In genomic region chr20:57350726-57351041, GRCh38 we compare ENCODE assay signal across 9 cellular contexts. TPM values are rescaled to one million over a fixed set of nuclear protein-coding genes. Genes with fewer than 3 reads are reported as not detected.
DNase-seq lines count a peak whose midpoint lies in the region; ATAC-seq, FAIRE-seq and TF ChIP-seq lines count a peak whose summit lies in the region.
"Not testable (repeated sequence)": the region's sequence is repeated elsewhere in the genome, so short reads cannot be mapped to it uniquely, and the experiment has no call there.
"Had no signal": no experiment of that assay in that cellular context is flagged by ENCODE, and none has a peak within 500 bp of the region (broad histone marks: within the 10 kb centered on the region; RNA-seq: fewer than 3 reads in every experiment).

No MANE protein-coding gene starts in this region.

- H3K4me3 ChIP-seq in fibroblast of lung (replicated peaks in 1 of 4; ENCODE audit: control extremely low read depth in 1 of 4, insufficient read depth in 1 of 4, low read depth in 3 of 4, low read length in 4 of 4) (peak overlapping the region; percentile 84 to 100 (median 94)), right lobe of liver (peak overlapping the region; percentile 88 to 99 (median 96)), pancreas (peak overlapping the region in 3 of 4 donors; percentile 85 to 99 (median 94)), thyroid gland (replicated peaks in 1 of 3) (peak overlapping the region in 1 of 3 donors; percentile 95)

- not testable (repeated sequence) for FAIRE-seq in pancreas (lab: Jason Lieb, UNC)

- H3K27ac ChIP-seq in CD4-positive, alpha-beta T cell (ENCODE audit: low read depth, low read length) = peak overlapping the region; percentile 73
- peak overlapping the region; percentile 83 for H3K27ac ChIP-seq in KOPT-K1 (ENCODE audit: low read depth, low read length, poor library complexity, severe bottlenecking)
- peak overlapping the region; percentile 96 for H3K27ac ChIP-seq in fibroblast of lung (ENCODE audit: insufficient read depth, low read length)
- peak overlapping the region; percentile 67 to 80 (median 74) for H3K27ac ChIP-seq in right lobe of liver
- H3K27ac ChIP-seq in pancreas = peak overlapping the region in 3 of 4 donors; percentile 57 to 68 (median 65)
- peak overlapping the region; percentile 77 to 82 (median 82) for H3K27ac ChIP-seq in thyroid gland

- TF ChIP-seq CTCF in CD4-positive, alpha-beta T cell (IDR thresholded peaks at IDR 0.05); activated B cell treated with CpG ODN at 0.5 μM for 24 hours (IDR thresholded peaks at IDR 0.05); brain (conservative IDR thresholded peaks at IDR 0.05); fibroblast of lung (conservative IDR thresholded peaks at IDR 0.05 in 1 of 2, IDR thresholded peaks at IDR 0.05 in 1 of 2; ENCODE audit: low read depth in 1 of 2, low read length in 2 of 2); right lobe of liver (IDR thresholded peaks at IDR 0.05); pancreas (IDR thresholded peaks at IDR 0.05); thyroid gland (IDR thresholded peaks at IDR 0.05): not testable (repeated sequence)

- H3K4me1 Mint-ChIP-seq in CD4-positive, alpha-beta T cell (ENCODE audit: low read depth) = peaks cover 55% of the 10 kb centered on the region
- H3K4me1 Mint-ChIP-seq in activated B cell treated with CpG ODN at 0.5 μM for 24 hours (peaks cover 17% of the 10 kb centered on the region), brain (peaks cover 22% of the 10 kb centered on the region)

- H3K27ac Mint-ChIP-seq in CD4-positive, alpha-beta T cell = peak overlapping the region; percentile 89
- peak overlapping the region; percentile 79 for H3K27ac Mint-ChIP-seq in activated B cell treated with CpG ODN at 0.5 μM for 24 hours
- not testable (repeated sequence) for H3K27ac Mint-ChIP-seq in brain

- peak overlapping the region; percentile 98 for H3K4me2 ChIP-seq in fibroblast of lung (ENCODE audit: extremely low read depth, insufficient read depth, low read length)

- not testable (repeated sequence) for ATAC-seq in CD4-positive, alpha-beta T cell (ENCODE audit: poor library complexity); activated B cell treated with CpG ODN at 0.5 μM for 24 hours (ENCODE audit: low read depth); right lobe of liver; pancreas

- peak overlapping the region; percentile 94 for H3K4me3 Mint-ChIP-seq in CD4-positive, alpha-beta T cell
- H3K4me3 Mint-ChIP-seq in activated B cell treated with CpG ODN at 0.5 μM for 24 hours = peak overlapping the region; percentile 90
- peak overlapping the region; percentile 90 to 97 (median 91) for H3K4me3 Mint-ChIP-seq in brain

- H3K9ac ChIP-seq in fibroblast of lung (ENCODE audit: insufficient read depth, low read length) = peak overlapping the region; percentile 99

- WGBS in right lobe of liver (ENCODE audit: insufficient coverage, low coverage, low lambda C conversion rate, missing lambda C conversion rate) = no CpG with 5 or more reads among the region's 24 CpGs
- WGBS in pancreas, 2 donors = 25 to 37% methylated on average over 7 to 10 of the region's 24 CpGs
- 17 to 75% methylated on average over 1 to 10 of the region's 24 CpGs for WGBS in thyroid gland, 2 donors

- not testable (repeated sequence) for H3K4me1 ChIP-seq in fibroblast of lung (ENCODE audit: control insufficient read depth, extremely low read depth, insufficient read depth, low read length); right lobe of liver; pancreas; thyroid gland

- peaks cover 41% of the 10 kb centered on the region for H3K36me3 Mint-ChIP-seq in CD4-positive, alpha-beta T cell (ENCODE audit: low read depth)
- H3K36me3 Mint-ChIP-seq in activated B cell treated with CpG ODN at 0.5 μM for 24 hours (ENCODE audit: low read depth) (peaks cover 31% of the 10 kb centered on the region), brain (peaks cover 23% of the 10 kb centered on the region)

- POLR2A ChIA-PET in CD4-positive, alpha-beta T cell (lab: Charles Lee) = interaction anchor here (1.1 kb wide), 1 partner anchor 11 kb away, joined by 3 read pairs; no protein-coding TSS in a partner anchor
- POLR2A ChIA-PET in activated B cell treated with CpG ODN at 0.5 μM for 24 hours (lab: Charles Lee) = not testable (repeated sequence)

- H3K9me3 Mint-ChIP-seq in CD4-positive, alpha-beta T cell; activated B cell treated with CpG ODN at 0.5 μM for 24 hours; brain: not testable (repeated sequence)

- not testable (repeated sequence) for H3K27me3 Mint-ChIP-seq in CD4-positive, alpha-beta T cell; activated B cell treated with CpG ODN at 0.5 μM for 24 hours; brain

- not testable (repeated sequence) for H3K27me3 ChIP-seq in CD4-positive, alpha-beta T cell (ENCODE audit: control insufficient read depth, insufficient read depth, low read length); fibroblast of lung (ENCODE audit: control insufficient read depth, insufficient read depth, low read length); right lobe of liver; pancreas; thyroid gland

- DNase-seq in CD4-positive, alpha-beta T cell; activated B cell treated with CpG ODN at 0.5 μM for 24 hours; fibroblast of lung (ENCODE audit: low read depth in 2 of 2); right lobe of liver; pancreas; thyroid gland: not testable (repeated sequence)

- H3K36me3 ChIP-seq in KOPT-K1 (ENCODE audit: insufficient read depth, low read length) = not testable (repeated sequence)
- peaks cover 13% of the 10 kb centered on the region for H3K36me3 ChIP-seq in fibroblast of lung (ENCODE audit: control insufficient read depth, insufficient read depth, low read length)
- H3K36me3 ChIP-seq in right lobe of liver = peaks cover 0 to 19% (median 9%) of the 10 kb centered on the region in 4 donors
- peaks cover 0 to 17% (median 0%) of the 10 kb centered on the region in 3 donors for H3K36me3 ChIP-seq in pancreas
- peaks cover 9 to 16% of the 10 kb centered on the region in 2 donors for H3K36me3 ChIP-seq in thyroid gland

- H2AFZ ChIP-seq in fibroblast of lung (ENCODE audit: low read length) = peak overlapping the region; percentile 76

- H4K20me1 ChIP-seq in fibroblast of lung (ENCODE audit: control insufficient read depth, extremely low read depth, insufficient read depth, low read length) = not testable (repeated sequence)

- CTCF ChIA-PET in CD4-positive, alpha-beta T cell (lab: Charles Lee) = not testable (repeated sequence)
- CTCF ChIA-PET in activated B cell treated with CpG ODN at 0.5 μM for 24 hours (lab: Charles Lee) = interaction anchor here (1.6 kb wide), 1 partner anchor 11 kb away, joined by 5 read pairs; no protein-coding TSS in a partner anchor

- intact Hi-C loops in CD4-positive, alpha-beta T cell (cut with DNase I, micrococcal nuclease) = loop anchor here in 1 of 2 experiments (5.0 kb wide), 3 partner anchors 357 to 1302 kb away; partner anchors contain the start of genes AURKA, CSTF1 and STX16
- intact Hi-C loops in activated B cell treated with CpG ODN at 0.5 μM for 24 hours (cut with micrococcal nuclease) = loop anchor here (1.0 to 10.0 kb wide), 6 partner anchors 40 to 1034 kb away; partner anchors contain the start of genes AURKA, CSTF1, RAB22A and RTF2
- intact Hi-C loops in right lobe of liver (cut with DNase I); pancreas (cut with DNase I); thyroid gland (cut with DNase I): not testable (repeated sequence)

- peaks cover 30% of the 10 kb centered on the region for H3K79me2 ChIP-seq in fibroblast of lung (ENCODE audit: control insufficient read depth, insufficient read depth, low read length)

- not testable (repeated sequence) for TF ChIP-seq POLR2A in right lobe of liver (IDR thresholded peaks at IDR 0.05); thyroid gland (IDR thresholded peaks at IDR 0.05)

- not testable (repeated sequence) for H3K9me3 ChIP-seq in CD4-positive, alpha-beta T cell (ENCODE audit: control insufficient read depth, low read length); KOPT-K1 (ENCODE audit: insufficient read depth, low read length, poor library complexity, severe bottlenecking); fibroblast of lung (ENCODE audit: control insufficient read depth, insufficient read depth, low read depth, low read length); right lobe of liver; pancreas; thyroid gland

RNA-seq across cellular contexts. Expression of gene RAE1, which starts 0.4 kb away (rescaled TPM):
- total RNA-seq in CD4-positive, alpha-beta T cell = 10 to 100 TPM; 58.8 to 60.7 TPM
- total RNA-seq in activated B cell treated with CpG ODN at 0.5 μM for 24 hours (35.7 and 36.6 TPM in 2 replicates), fibroblast of lung (22.9 and 27.2 TPM in 2 replicates), right lobe of liver (10 to 100 TPM in 4 of 6 experiments, 1 to 10 TPM in 2; 8.6 to 22.1 (median 11.1) TPM), pancreas (10 to 100 TPM in 1 of 6 donors, 1 to 10 TPM in 5; 4.3 to 11.4 (median 6.6) TPM), thyroid gland (10 to 100 TPM; 17.5 to 26.4 (median 22.3) TPM)
- polyA plus RNA-seq in brain (ENCODE audit: insufficient read depth, low read depth, low replicate concordance) (65.4 TPM), fibroblast of lung (39.4 and 52.8 TPM in 2 replicates), pancreas (10 to 100 TPM in 1 of 2 donors, 1 to 10 TPM in 1; 5.7 to 13.5 TPM)
- polyA plus RNA-seq in fibroblast of lung (2012) = 21.4 and 36.3 TPM in 2 replicates
- 16.6 and 44.8 TPM in 2 replicates for polyA minus RNA-seq in fibroblast of lung (ENCODE audit: low replicate concordance)

RNA-seq across cellular contexts. Expression of gene SPO11, which starts 21.1 kb away (rescaled TPM):
- not detected for total RNA-seq in CD4-positive, alpha-beta T cell
- not detected in 2 replicates for total RNA-seq in activated B cell treated with CpG ODN at 0.5 μM for 24 hours
- not detected for polyA plus RNA-seq in brain (ENCODE audit: insufficient read depth, low read depth, low replicate concordance)
- total RNA-seq in fibroblast of lung = not detected in 2 replicates
- not detected in 2 replicates for polyA plus RNA-seq in fibroblast of lung
- not detected in 2 replicates for polyA plus RNA-seq in fibroblast of lung (2012)
- not detected in 2 replicates for polyA minus RNA-seq in fibroblast of lung (ENCODE audit: low replicate concordance)
- not detected for total RNA-seq in right lobe of liver
- total RNA-seq in pancreas = not detected
- polyA plus RNA-seq in pancreas = not detected
- not detected for total RNA-seq in thyroid gland
- total RNA-seq: Right ventricle myocardium superior had no signal

RNA-seq across cellular contexts. Expression of gene RBM38, which starts 40.5 kb away (rescaled TPM):
- 100 to 1,000 TPM; 604 to 645 TPM for total RNA-seq in CD4-positive, alpha-beta T cell
- total RNA-seq in activated B cell treated with CpG ODN at 0.5 μM for 24 hours = 69.6 and 70.7 TPM in 2 replicates
- polyA plus RNA-seq in brain (ENCODE audit: insufficient read depth, low read depth, low replicate concordance) = 74.8 TPM
- 7.9 and 8.5 TPM in 2 replicates for total RNA-seq in fibroblast of lung
- 3.9 and 7.3 TPM in 2 replicates for polyA plus RNA-seq in fibroblast of lung
- 4.6 and 9.9 TPM in 2 replicates for polyA plus RNA-seq in fibroblast of lung (2012)
- polyA minus RNA-seq in fibroblast of lung (ENCODE audit: low replicate concordance) = 2.8 and 4.0 TPM in 2 replicates
- 10 to 100 TPM in 3 of 6 experiments, 1 to 10 TPM in 3; 3.9 to 16.9 (median 9.6) TPM for total RNA-seq in right lobe of liver
- 1 to 10 TPM; 3.9 to 10.0 (median 5.3) TPM for total RNA-seq in pancreas
- polyA plus RNA-seq in pancreas = 10 to 100 TPM in 1 of 2 donors, 1 to 10 TPM in 1; 9.7 to 13.1 TPM
- total RNA-seq in thyroid gland = 10 to 100 TPM; 11.0 to 16.0 (median 12.0) TPM
